17 cellular contexts compared by ENCODE assay signal in genomic region chr7:907158-907980, GRCh38. TPM values are rescaled to one million over a fixed set of nuclear protein-coding genes. Genes with fewer than 3 reads are reported as not detected.
A peak's percentile ranks its signal among the peaks of the same experiment; 100 is the strongest.
DNase-seq lines count a peak whose midpoint lies in the region; ATAC-seq, FAIRE-seq and TF ChIP-seq lines count a peak whose summit lies in the region.
"Had no signal": no experiment of that assay in that cellular context is flagged by ENCODE, and none has a peak within 500 bp of the region (broad histone marks: within the 10 kb centered on the region; RNA-seq: fewer than 3 reads in every experiment).

No MANE protein-coding gene starts in this region.

- TF ChIP-seq EP300 in A549 (IDR thresholded peaks at IDR 0.05): no peak

- no TSS peak for BruUV-seq in Panc1 (replicated peaks; lab: Mats Ljungman, UMichigan)

- POLR2A ChIA-PET in A549 (lab: Yijun Ruan, JAX) (no interaction called here), Panc1 (lab: Charles Lee) (no interaction called here)

- intact Hi-C loops in Panc1 (cut with micrococcal nuclease; ENCODE audit: unreplicated experiment): no loop called here

- H3K4me2 ChIP-seq in A549: no peak overlapping the region
- peak overlapping the region; percentile 8 to 98 (median 35); a peak in 17 of 22 replicates for H3K4me2 ChIP-seq in BLaER1 treated with 17β-estradiol and CSF1 and Interleukin-3, amounts not matched to agents 10 nM and 100 nM

- H4K20me1 ChIP-seq in BLaER1 treated with 17β-estradiol and CSF1 and Interleukin-3, amounts not matched to agents 10 nM and 100 nM: peaks cover 30 to 71% (median 47%) of the 10 kb centered on the region in 11 experiments; a peak in 21 of 22 replicates

- CTCF ChIA-PET in A549 (lab: Yijun Ruan, JAX): interaction anchor here (0.6 to 3.8 kb wide), 21 partner anchors 10 to 269 kb away, joined by 3 to 37 read pairs (median 4); partner anchors contain the start of gene COX19
- CTCF ChIA-PET in Panc1 (lab: Charles Lee): no interaction called here

- no peak overlapping the region for H3K9ac ChIP-seq in BLaER1 treated with 17β-estradiol and CSF1 and Interleukin-3, amounts not matched to agents 10 nM and 100 nM

- H3K9me3 ChIP-seq in A549 (no peaks in the 10 kb centered on the region), Panc1 (ENCODE audit: control insufficient read depth, insufficient read depth, low read depth, low read length) (no peaks in the 10 kb centered on the region)
- H3K9me3 ChIP-seq in BLaER1 treated with 17β-estradiol and CSF1 and Interleukin-3, amounts not matched to agents 10 nM and 100 nM (replicated peaks in 1 of 11): no peaks in the 10 kb centered on the region
- H3K9me3 ChIP-seq: MG63 had no signal

- peaks cover 4 to 53% (median 30%) of the 10 kb centered on the region in 11 experiments; a peak in 21 of 22 replicates for H3K27me3 ChIP-seq in BLaER1 treated with 17β-estradiol and CSF1 and Interleukin-3, amounts not matched to agents 10 nM and 100 nM
- H3K27me3 ChIP-seq in Panc1 (ENCODE audit: control insufficient read depth, insufficient read depth, low read length): no peaks in the 10 kb centered on the region; the same call in 1 of the 2 replicates
- H3K27me3 ChIP-seq: MG63 had no signal

- H3K27ac ChIP-seq in A549 (no peak overlapping the region), Panc1 (ENCODE audit: low read length) (no peak overlapping the region)
- peak overlapping the region in 1 of 11 experiments; percentile 14; a peak in 1 of 22 replicates for H3K27ac ChIP-seq in BLaER1 treated with 17β-estradiol and CSF1 and Interleukin-3, amounts not matched to agents 10 nM and 100 nM

- H3K4me1 ChIP-seq in A549 (peaks cover 11% of the 10 kb centered on the region), Panc1 (ENCODE audit: control insufficient read depth, insufficient read depth, low read length) (peaks cover 5% of the 10 kb centered on the region; the same call in 1 of the 2 replicates)
- H3K4me1 ChIP-seq in BLaER1 treated with 17β-estradiol and CSF1 and Interleukin-3, amounts not matched to agents 10 nM and 100 nM: peaks cover 27 to 85% (median 58%) of the 10 kb centered on the region in 10 experiments

- H3K4me3 ChIP-seq in A549: no peak overlapping the region
- H3K4me3 ChIP-seq in BLaER1 treated with 17β-estradiol and CSF1 and Interleukin-3, amounts not matched to agents 10 nM and 100 nM: no peak overlapping the region
- H3K4me3 ChIP-seq in Panc1 (ENCODE audit: low read depth in 2 of 2, low read length in 2 of 2): no peak overlapping the region
- no peak overlapping the region for H3K4me3 ChIP-seq in fibroblast of the aortic adventitia (ENCODE audit: low read depth, low read length)
- H3K4me3 ChIP-seq: MG63 had no signal

- TF ChIP-seq RAD21 in A549 (conservative IDR thresholded peaks at IDR 0.05 in 1 of 2, IDR thresholded peaks at IDR 0.05 in 1 of 2): no peak

- in situ Hi-C loops in Panc1 (cut with HindIII; ENCODE audit: low pct_unique_long_range_greater_than_20kb, low sequenced_read_pairs): no loop called here

- no peak for TF ChIP-seq POLR2A in A549 (IDR thresholded peaks at IDR 0.05; ENCODE audit: low read length)

- ATAC-seq in A549 (peak; percentile 6 to 22; a peak in 5 of 6 replicates), Panc1 (peak; percentile 28), GM19328 (IDR thresholded peaks at IDR 0.05; ENCODE audit: unreplicated experiment) (no peak)

- no peak for TF ChIP-seq CTCF in A549 (IDR thresholded peaks at IDR 0.05)
- TF ChIP-seq CTCF in Panc1 (IDR thresholded peaks at IDR 0.05): no peak
- no peak for TF ChIP-seq CTCF in fibroblast of the aortic adventitia (IDR thresholded peaks at IDR 0.05; ENCODE audit: insufficient read depth, low read length)

- peaks cover 11 to 54% (median 25%) of the 10 kb centered on the region in 11 experiments; a peak in 19 of 22 replicates for H3K36me3 ChIP-seq in BLaER1 treated with 17β-estradiol and CSF1 and Interleukin-3, amounts not matched to agents 10 nM and 100 nM
- H3K36me3 ChIP-seq in Panc1 (ENCODE audit: control insufficient read depth, insufficient read depth, low read length): no peaks in the 10 kb centered on the region
- H3K36me3 ChIP-seq: MG63 had no signal

- DNase-seq in A549 (ENCODE audit: low read depth in 1 of 2, low spot score in 1 of 2) (peak in 1 of 2 experiments; percentile 39), Panc1 (ENCODE audit: low read depth, low spot score) (no peak), fibroblast of the aortic adventitia (ENCODE audit: low read depth) (peak; percentile 22), ecto neural progenitor cell (ENCODE audit: low spot score) (no peak)
- DNase-seq in stimulated activated CD4-positive, alpha-beta T cell treated with anti-CD3 and anti-CD28 coated beads, Interleukin-12 subunit alpha, Interleukin-12 subunit beta, amount 100 ng/mL, for 4 hours: no peak
- DNase-seq: activated CD4-positive, alpha-beta T cell treated with anti-CD3 and anti-CD28 coated beads for 48 hours; amniotic stem cell; mammary epithelial cell; MG63; NCI-H2029 treated with DMSO at 0.1 percent for 48 hours; nephron progenitor cell; stimulated activated CD4-positive, alpha-beta T cell treated with anti-CD3 and anti-CD28 coated beads, Interleukin-15, amount 100 ng/mL, for 24 hours had no signal

- FAIRE-seq in A549 (lab: Jason Lieb, UNC): no peak
- FAIRE-seq: endothelial cell of umbilical vein, GM12891, H54 had no signal

- WGBS in A549 (ENCODE audit: missing lambda C conversion rate): 66% methylated on average over 28 of the region's 49 CpGs

TF ChIP-seq in A549, 52 proteins besides CTCF, POLR2A, EP300 and RAD21:
- TF ChIP-seq HOXB13 (CRISPR knock-in tag; IDR thresholded peaks at IDR 0.05; ENCODE audit: low read depth) (no peak), EHMT2 (IDR thresholded peaks at IDR 0.05; ENCODE audit: low read depth) (no peak), FOSB (CRISPR knock-in tag; IDR thresholded peaks at IDR 0.05) (no peak), CBX2 (IDR thresholded peaks at IDR 0.05; ENCODE audit: borderline replicate concordance, low read depth) (no peak)

RNA-seq across cellular contexts. Expression of gene GET4, which starts 31.0 kb away (rescaled TPM):
- polyA plus RNA-seq in A549 (2011; rRNA removed) (21.5 and 26.1 TPM in 2 replicates), A549 (2017; fragmentation: RNase III; extraction: RNeasy Plus Mini Kit Qiagen cat#74134 plus additional on column Dnase treatment) (35.4 to 37.0 TPM (median 36.0 TPM) in 3 replicates)
- 58.0 and 75.8 TPM in 2 replicates for polyA plus RNA-seq in A549 (2012; cell fraction: cytosol; rRNA removed)
- 169 and 176 TPM in 2 replicates for polyA plus RNA-seq in A549 (2012; cell fraction: nucleus; rRNA removed)
- polyA minus RNA-seq in A549 (2011; rRNA and poly(A)+ RNA removed): 19.3 and 22.8 TPM in 2 replicates
- total RNA-seq in Panc1 (2021; ENCODE audit: unreplicated experiment) (90.9 TPM), fibroblast of the aortic adventitia (ENCODE audit: low replicate concordance) (13.5 and 14.2 TPM in 2 replicates)
- 99.5 TPM for polyA plus RNA-seq in Panc1 (2012; ENCODE audit: insufficient read length)

RNA-seq across cellular contexts. Expression of gene ADAP1, which starts 47.1 kb away (rescaled TPM):
- polyA plus RNA-seq in A549 (2011; rRNA removed) (1.7 and 2.2 TPM in 2 replicates), A549 (2017; fragmentation: RNase III; extraction: RNeasy Plus Mini Kit Qiagen cat#74134 plus additional on column Dnase treatment) (1.1 to 2.5 TPM (median 1.9 TPM) in 3 replicates)
- 3.5 and 5.0 TPM in 2 replicates for polyA plus RNA-seq in A549 (2012; cell fraction: cytosol; rRNA removed)
- polyA plus RNA-seq in A549 (2012; cell fraction: nucleus; rRNA removed): 7.4 and 7.9 TPM in 2 replicates
- 2.1 and 2.2 TPM in 2 replicates for polyA minus RNA-seq in A549 (2011; rRNA and poly(A)+ RNA removed)
- total RNA-seq in Panc1 (2021; ENCODE audit: unreplicated experiment) (3.1 TPM), fibroblast of the aortic adventitia (ENCODE audit: low replicate concordance) (0.57 and 0.72 TPM in 2 replicates)
- polyA plus RNA-seq in Panc1 (2012; ENCODE audit: insufficient read length): 3.2 TPM
